ENCODE assay signal across 20 cellular contexts in genomic region chr1:36829066-36829465, GRCh38.
DNase-seq lines count a peak whose midpoint lies in the region.
"Had no signal": no experiment of that assay in that cellular context is flagged by ENCODE, and none has a peak within 500 bp of the region (broad histone marks: within the 10 kb centered on the region; RNA-seq: fewer than 3 reads in every experiment).

No MANE protein-coding gene starts in this region.

- no peak overlapping the region for H3K4me2 ChIP-seq in GM23248 (ENCODE audit: unreplicated experiment)

- no peak overlapping the region for H2AFZ ChIP-seq in GM23248

- H3K9ac ChIP-seq in GM23248 = no peak overlapping the region

- in situ Hi-C loops in GM23248 (cut with MboI) = no loop called here

- no peaks in the 10 kb centered on the region for H3K79me2 ChIP-seq in GM23248 (ENCODE audit: insufficient read depth)

- DNase-seq in GM23248 = peak; percentile 21
- peak; percentile 24 for DNase-seq in NCI-H69 (lab: John Stamatoyannopoulos, UW)
- peak; percentile 64 for DNase-seq in medulla oblongata (ENCODE audit: extremely low spot score)
- peak; percentile 3 for DNase-seq in stromal cell of bone marrow (ENCODE audit: low read depth)
- no peak for DNase-seq in 8988T
- DNase-seq in SK-N-DZ (ENCODE audit: low spot score) = no peak
- DNase-seq in NCI-H2196 treated with DMSO at 0.1 percent for 48 hours (lab: John Stamatoyannopoulos, UW; ENCODE audit: unreplicated experiment) = no peak
- DNase-seq: ACHN; Caco-2; CD4-positive, CD25-positive, alpha-beta regulatory T cell; DMS53; H9; KBM-7; NCI-H1105; NCI-H1694 treated with DMSO at 0.1 percent for 48 hours; NCI-H2107; NCI-H774; PC-3 had no signal

- H3K27ac ChIP-seq in GM23248 = no peak overlapping the region
- H3K27ac ChIP-seq: RWPE1, SJCRH30 had no signal

- H3K36me3 ChIP-seq in GM23248 (ENCODE audit: low read depth) = no peaks in the 10 kb centered on the region
- H3K36me3 ChIP-seq: SJCRH30 had no signal

- 6 to 8% methylated on average over 6 of the region's 6 CpGs for WGBS in GM23248 (ENCODE audit: low coverage in 1 of 2, low lambda C conversion rate in 2 of 2, missing lambda C conversion rate in 2 of 2), 2 experiments

- no peaks in the 10 kb centered on the region for H4K20me1 ChIP-seq in GM23248 (ENCODE audit: insufficient read depth)

- H3K4me3 ChIP-seq in GM23248 = no peak overlapping the region
- H3K4me3 ChIP-seq: SJCRH30 had no signal

- H3K9me2 ChIP-seq in GM23248 (ENCODE audit: insufficient read depth) = no peaks in the 10 kb centered on the region

- H3K4me1 ChIP-seq in GM23248 (ENCODE audit: insufficient read depth) = no peaks in the 10 kb centered on the region
- H3K4me1 ChIP-seq: Caco-2, SJCRH30 had no signal

- H3F3A ChIP-seq in GM23248 (ENCODE audit: insufficient read depth) = no peaks in the 10 kb centered on the region

- H3K27me3 ChIP-seq in GM23248 (replicated peaks; ENCODE audit: insufficient read depth) = no peaks in the 10 kb centered on the region; the same call in 1 of the 2 replicates

- no peaks in the 10 kb centered on the region for H3K9me3 ChIP-seq in GM23248 (ENCODE audit: low read depth)
- H3K9me3 ChIP-seq: Caco-2, SJCRH30 had no signal

Comparison
In these comparisons a context has a peak if more than half of its experiments do, and no peak if none do; other contexts are left out.
1. DNase-seq: peak in GM23248 (single experiment), NCI-H69 (single experiment), medulla oblongata (single experiment) and stromal cell of bone marrow (single experiment); none in 8988T (single experiment), SK-N-DZ (single experiment) and NCI-H2196 treated with DMSO at 0.1 percent for 48 hours (single experiment).